ENCODE assay signal across 26 cellular contexts in the genomic region with DNA sequence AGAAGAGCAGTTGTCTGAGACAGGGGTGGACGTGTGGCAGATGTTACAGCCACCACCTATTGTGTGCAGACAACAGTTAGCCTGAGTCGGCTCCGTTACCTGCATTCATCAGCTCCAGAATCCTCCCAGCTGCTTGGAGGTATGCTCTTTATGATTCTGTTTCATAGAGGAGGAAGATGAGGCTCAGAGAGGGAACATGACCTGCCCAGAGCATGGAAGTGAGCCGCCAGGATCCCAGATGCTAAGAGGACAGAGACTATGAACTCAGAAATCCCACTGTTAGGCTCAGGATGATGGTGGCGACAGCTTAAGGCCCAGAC. TPM values are rescaled to one million over a fixed set of nuclear protein-coding genes. Genes with fewer than 3 reads are reported as not detected.
DNase-seq lines count a peak whose midpoint lies in the region; TF ChIP-seq lines count a peak whose summit lies in the region.
"Had no signal": no experiment of that assay in that cellular context is flagged by ENCODE, and none has a peak within 500 bp of the region (broad histone marks: within the 10 kb centered on the region; RNA-seq: fewer than 3 reads in every experiment).

No MANE protein-coding gene starts in this region.

- no peak for TF ChIP-seq POLR2A in breast epithelium (IDR thresholded peaks at IDR 0.05)

- in situ Hi-C loops in brain microvascular endothelial cell (cut with HindIII; ENCODE audit: low pct_ligation_motif_present, low sequenced_read_pairs), result no loop called here

- H3K9me3 Mint-ChIP-seq in neural progenitor cell, result no peaks in the 10 kb centered on the region
- H3K9me3 Mint-ChIP-seq: activated naive CD4-positive, alpha-beta T cell treated with anti-CD3 and anti-CD28 coated beads, Interleukin-2, amount 50 U/mL, for 72 hours; CD8-positive, alpha-beta T cell; stimulated activated naive CD8-positive, alpha-beta T cell treated with anti-CD3 and anti-CD28 coated beads, Interleukin-15, amount 100 ng/mL, for 72 hours had no signal

- H3K36me3 ChIP-seq in neural progenitor cell (no peaks in the 10 kb centered on the region), tibial artery (no peaks in the 10 kb centered on the region), brain microvascular endothelial cell (replicated peaks) (no peaks in the 10 kb centered on the region), breast epithelium (no peaks in the 10 kb centered on the region)
- H3K36me3 ChIP-seq: gastroesophageal sphincter, left lung, tibial nerve had no signal

- no peaks in the 10 kb centered on the region for H3K9me3 ChIP-seq in neural progenitor cell (ENCODE audit: low read depth)
- no peaks in the 10 kb centered on the region for H3K9me3 ChIP-seq in tibial artery
- no peaks in the 10 kb centered on the region for H3K9me3 ChIP-seq in breast epithelium
- H3K9me3 ChIP-seq: gastroesophageal sphincter, left lung, tibial nerve had no signal

- H2AFZ ChIP-seq in neural progenitor cell (replicated peaks), result no peak overlapping the region

- H4K20me1 ChIP-seq in neural progenitor cell (ENCODE audit: low read depth), result peaks cover 16% of the 10 kb centered on the region

- peaks cover 51% of the 10 kb centered on the region for H3F3A ChIP-seq in neural progenitor cell (ENCODE audit: low read depth)

- H3K4me1 Mint-ChIP-seq in neural progenitor cell, result peaks cover 81% of the 10 kb centered on the region

- peaks cover 0 to 6% (median 0%) of the 10 kb centered on the region in 45 donors for H3K27me3 ChIP-seq in dorsolateral prefrontal cortex
- H3K27me3 ChIP-seq in neural progenitor cell, result peaks cover 10% of the 10 kb centered on the region
- H3K27me3 ChIP-seq in tibial artery, result peaks cover 0 to 35% of the 10 kb centered on the region in 2 donors
- H3K27me3 ChIP-seq in brain microvascular endothelial cell (replicated peaks), result peaks cover 3% of the 10 kb centered on the region
- H3K27me3 ChIP-seq in breast epithelium, result no peaks in the 10 kb centered on the region

- no peak for TF ChIP-seq CTCF in dorsolateral prefrontal cortex (IDR thresholded peaks at IDR 0.05 in 54 of 56, conservative IDR thresholded peaks at IDR 0.05 in 2 of 56; ENCODE audit: low read depth in 1 of 56, partially characterized antibody in 56 of 56)
- TF ChIP-seq CTCF in neural progenitor cell (IDR thresholded peaks at IDR 0.05), result no peak
- no peak for TF ChIP-seq CTCF in tibial artery (IDR thresholded peaks at IDR 0.05)
- TF ChIP-seq CTCF in brain microvascular endothelial cell (IDR thresholded peaks at IDR 0.05; ENCODE audit: low read depth, low read length, missing control alignments), result no peak
- no peak for TF ChIP-seq CTCF in breast epithelium (IDR thresholded peaks at IDR 0.05)

- H3K4me3 Mint-ChIP-seq in neural progenitor cell, result peak overlapping the region; percentile 94

- H3K27me3 Mint-ChIP-seq in neural progenitor cell (ENCODE audit: insufficient read depth, low read depth), result peaks cover 14% of the 10 kb centered on the region

- peak overlapping the region; percentile 96 for H3K27ac Mint-ChIP-seq in neural progenitor cell
- H3K27ac Mint-ChIP-seq: activated naive CD4-positive, alpha-beta T cell treated with anti-CD3 and anti-CD28 coated beads, Interleukin-2, amount 50 U/mL, for 72 hours; B cell; CD8-positive, alpha-beta T cell; stimulated activated naive CD8-positive, alpha-beta T cell treated with anti-CD3 and anti-CD28 coated beads, Interleukin-15, amount 100 ng/mL, for 72 hours had no signal

- peak; percentile 20 for DNase-seq in HuH-7.5 (ENCODE audit: low spot score)
- DNase-seq in dorsolateral prefrontal cortex, result no peak
- DNase-seq in neural progenitor cell (ENCODE audit: low spot score), result no peak
- DNase-seq in tibial artery, result no peak
- no peak for DNase-seq in brain microvascular endothelial cell
- DNase-seq in anterior cingulate cortex (lab: John Stamatoyannopoulos, UW), result no peak
- DNase-seq in breast epithelium (ENCODE audit: low spot score in 2 of 2), result no peak
- DNase-seq: activated CD4-positive, alpha-beta T cell treated with anti-CD3 and anti-CD28 coated beads for 4 hours; activated T-cell treated with anti-CD3 and anti-CD28 coated beads for 4 hours; CD8-positive, alpha-beta T cell; dermis blood vessel endothelial cell; DMS 273 treated with DMSO at 0.1 percent for 48 hours; hippocampal formation; left lung; mesendoderm; NCI-H1105; NCI-H2029 treated with DMSO at 0.1 percent for 48 hours; NCI-H345; NCI-H82; stimulated activated naive CD8-positive, alpha-beta T cell treated with anti-CD3 and anti-CD28 coated beads, Interleukin-15, amount 100 ng/mL, for 72 hours had no signal

- H3K4me3 ChIP-seq in GM08714 (ENCODE audit: low read length), result peak overlapping the region; percentile 84; the same call in 1 of the 2 replicates
- H3K4me3 ChIP-seq in dorsolateral prefrontal cortex, result peak overlapping the region in 45 of 59 donors; percentile 10 to 78 (median 66)
- H3K4me3 ChIP-seq in neural progenitor cell, result peak overlapping the region; percentile 89
- no peak overlapping the region for H3K4me3 ChIP-seq in tibial artery
- H3K4me3 ChIP-seq in brain microvascular endothelial cell (ENCODE audit: low read depth, low read length), result no peak overlapping the region
- H3K4me3 ChIP-seq in breast epithelium, result no peak overlapping the region
- H3K4me3 ChIP-seq: gastroesophageal sphincter, tibial nerve had no signal

- H3K27ac ChIP-seq in dorsolateral prefrontal cortex (peak overlapping the region in 18 of 59 donors; percentile 5 to 76 (median 36)), neural progenitor cell (no peak overlapping the region), tibial artery (no peak overlapping the region), brain microvascular endothelial cell (no peak overlapping the region), breast epithelium (no peak overlapping the region)
- H3K27ac ChIP-seq: gastroesophageal sphincter, left lung, tibial nerve had no signal

- no peak overlapping the region for H3K9ac ChIP-seq in neural progenitor cell

- H3K4me1 ChIP-seq in neural progenitor cell (peaks cover 37% of the 10 kb centered on the region), tibial artery (peaks cover 0 to 10% (median 7%) of the 10 kb centered on the region in 4 donors), breast epithelium (no peaks in the 10 kb centered on the region)

- intact Hi-C loops in dorsolateral prefrontal cortex (cut with DNase I) (no loop called here), tibial artery (cut with DNase I; ENCODE audit: low total_unique reads) (no loop called here), breast epithelium (cut with DNase I; ENCODE audit: low total_unique reads) (no loop called here)

- no peaks in the 10 kb centered on the region for H3K79me2 ChIP-seq in neural progenitor cell (ENCODE audit: low read depth)

- H3K36me3 Mint-ChIP-seq in neural progenitor cell, result no peaks in the 10 kb centered on the region
- H3K36me3 Mint-ChIP-seq: CD8-positive, alpha-beta T cell had no signal

- H3K4me2 ChIP-seq in neural progenitor cell, result peak overlapping the region; percentile 99

RNA-seq across cellular contexts. Expression of a gene that starts 1.5 kb away (rescaled TPM):
- total RNA-seq in dorsolateral prefrontal cortex (10 to 100 TPM; 10.3 to 60.6 (median 25.2) TPM), neural progenitor cell (ENCODE audit: low replicate concordance) (6.7 and 17.7 TPM in 2 replicates), breast epithelium (1 to 10 TPM; 1.1 to 4.6 (median 2.3) TPM)
- total RNA-seq: A673; B cell; CD8-positive, alpha-beta T cell had no signal

Comparison
In these comparisons a context has a peak if more than half of its experiments do, and no peak if none do; other contexts are left out.
1. H3K4me3 ChIP-seq: peak in GM08714 (single experiment), dorsolateral prefrontal cortex (45 of 59) and neural progenitor cell (single experiment); none in tibial artery (0 of 2), brain microvascular endothelial cell (single experiment) and breast epithelium (0 of 3).